ENCODE assay signal across 22 cellular contexts in genomic region chr10:104574470-104575213, GRCh38.
"Had no signal": no experiment of that assay in that cellular context is flagged by ENCODE, and none has a peak within 500 bp of the region (broad histone marks: within the 10 kb centered on the region; RNA-seq: fewer than 3 reads in every experiment).

No MANE protein-coding gene starts in this region.

- H3K4me3 ChIP-seq: Peyer's patch, SJSA1 had no signal

- H3K4me1 ChIP-seq: Peyer's patch, SJSA1 had no signal

- DNase-seq: activated CD4-positive, alpha-beta T cell treated with anti-CD3 and anti-CD28 coated beads for 48 hours; activated CD4-positive, alpha-beta T cell treated with anti-CD3 and anti-CD28 coated beads, Interleukin-2, amount 50 U/mL, for 4 hours; activated CD4-positive, CD25-positive, alpha-beta regulatory T cell treated with anti-CD3 and anti-CD28 coated beads, Interleukin-2, amount 50 U/mL, for 72 hours; activated CD8-positive, alpha-beta memory T cell treated with anti-CD3 and anti-CD28 coated beads for 24 hours; activated naive CD4-positive, alpha-beta T cell; aorta; Karpas-422; MM.1S; NCI-H1105; NCI-H1436 treated with DMSO at 0.1 percent for 48 hours; NCI-H187; NCI-H2081; NCI-H510A treated with DMSO at 0.1 percent for 48 hours; NCI-H69; NK-92 treated with Interleukin-12 subunit alpha and Interleukin-12 subunit beta, amount 100 ng/mL, for 24 hours; OCI-M1; Peyer's patch; SHP77; SW 1271 had no signal

- H3K27me3 ChIP-seq: Peyer's patch, SJSA1 had no signal

- ATAC-seq: SK-N-SH treated with all-trans-retinoic acid at 6 μM for 48 hours, WTC11 had no signal

- H3K36me3 ChIP-seq: Peyer's patch, SJSA1 had no signal

- H3K27ac ChIP-seq: Peyer's patch, SJSA1 had no signal

- H3K9me3 ChIP-seq: Peyer's patch, SJSA1 had no signal
